Comparison of ENCODE assay signal across 9 cellular contexts in genomic region chr7:43639858-43640491, GRCh38. TPM values are rescaled to one million over a fixed set of nuclear protein-coding genes. Genes with fewer than 3 reads are reported as not detected.
DNase-seq lines count a peak whose midpoint lies in the region; ATAC-seq, FAIRE-seq and TF ChIP-seq lines count a peak whose summit lies in the region.
"Had no signal": no experiment of that assay in that cellular context is flagged by ENCODE, and none has a peak within 500 bp of the region (broad histone marks: within the 10 kb centered on the region; RNA-seq: fewer than 3 reads in every experiment).

No MANE protein-coding gene starts in this region.

- no peaks in the 10 kb centered on the region for H3K27me3 ChIP-seq in OCI-LY1 (ENCODE audit: insufficient read depth, low read length)
- no peaks in the 10 kb centered on the region for H3K27me3 ChIP-seq in endothelial cell of umbilical vein (ENCODE audit: control insufficient read depth in 2 of 2, insufficient read depth in 2 of 2, low read length in 2 of 2)

- DNase-seq in HT-29 (ENCODE audit: low spot score) (peak; percentile 64), endothelial cell of umbilical vein (ENCODE audit: low read depth, low spot score) (peak; percentile 98), activated gamma-delta T cell treated with Interleukin-2 at 50 U/mL for 16 hours (no peak)
- peak in 2 of 10 donors; percentile 40 to 42 for DNase-seq in naive thymus-derived CD8-positive, alpha-beta T cell
- DNase-seq in activated CD4-positive, alpha-beta T cell treated with anti-CD3 and anti-CD28 coated beads, Interleukin-2, amount 10 ng/mL, durations not matched to agents 24 days and 14 days, result no peak

- peak overlapping the region; percentile 80 for H3K27ac ChIP-seq in OCI-LY1 (ENCODE audit: low read depth, low read length, poor library complexity, severe bottlenecking)
- peak overlapping the region; percentile 97 for H3K27ac ChIP-seq in endothelial cell of umbilical vein (ENCODE audit: insufficient read depth, low read depth, low read length)

- dilution Hi-C loops in endothelial cell of umbilical vein (cut with MboI; ENCODE audit: extremely low pct_ligation_motif_present, low sequenced_read_pairs), result no loop called here

- FAIRE-seq in endothelial cell of umbilical vein (lab: Jason Lieb, UNC), result peak; percentile 97

- H3K27me3 Mint-ChIP-seq in naive thymus-derived CD8-positive, alpha-beta T cell, result no peaks in the 10 kb centered on the region
- no peaks in the 10 kb centered on the region for H3K27me3 Mint-ChIP-seq in activated CD4-positive, alpha-beta T cell treated with anti-CD3 and anti-CD28 coated beads, Interleukin-2, amount 10 ng/mL, durations not matched to agents 24 days and 14 days

- intact Hi-C loops in endothelial cell of umbilical vein (cut with micrococcal nuclease), result loop anchor here (1.0 kb wide), 5 partner anchors 8 to 60 kb away; no protein-coding TSS in a partner anchor
- intact Hi-C loops in activated CD4-positive, alpha-beta T cell treated with anti-CD3 and anti-CD28 coated beads, Interleukin-2, amount 10 ng/mL, durations not matched to agents 24 days and 14 days (cut with micrococcal nuclease), result no loop called here

- H3K27ac Mint-ChIP-seq in naive thymus-derived CD8-positive, alpha-beta T cell, result peak overlapping the region in 9 of 10 donors; percentile 89 to 99 (median 94)
- no peak overlapping the region for H3K27ac Mint-ChIP-seq in activated CD4-positive, alpha-beta T cell treated with anti-CD3 and anti-CD28 coated beads, Interleukin-2, amount 10 ng/mL, durations not matched to agents 24 days and 14 days

- peak overlapping the region in 8 of 10 donors; percentile 63 to 80 (median 74) for H3K4me3 Mint-ChIP-seq in naive thymus-derived CD8-positive, alpha-beta T cell
- no peak overlapping the region for H3K4me3 Mint-ChIP-seq in activated CD4-positive, alpha-beta T cell treated with anti-CD3 and anti-CD28 coated beads, Interleukin-2, amount 10 ng/mL, durations not matched to agents 24 days and 14 days

- CTCF ChIA-PET in endothelial cell of umbilical vein (lab: Charles Lee), result interaction anchor here (0.7 to 5.1 kb wide), 15 partner anchors 10 to 81 kb away, joined by 3 to 82 read pairs (median 6); partner anchors contain the start of gene STK17A

- H3K4me1 Mint-ChIP-seq in naive thymus-derived CD8-positive, alpha-beta T cell, result peaks cover 47 to 97% (median 92%) of the 10 kb centered on the region in 4 donors
- H3K4me1 Mint-ChIP-seq in activated CD4-positive, alpha-beta T cell treated with anti-CD3 and anti-CD28 coated beads, Interleukin-2, amount 10 ng/mL, durations not matched to agents 24 days and 14 days, result peaks cover 57% of the 10 kb centered on the region

- H3K9ac ChIP-seq in OCI-LY1 (ENCODE audit: low read length) (no peak overlapping the region), endothelial cell of umbilical vein (replicated peaks; ENCODE audit: extremely low read depth, insufficient read depth, low read length) (peak overlapping the region; percentile 88)

- POLR2A ChIA-PET in endothelial cell of umbilical vein (lab: Charles Lee), result interaction anchor here (0.6 to 2.1 kb wide), 7 partner anchors 8 to 89 kb away, joined by 3 to 18 read pairs (median 4); partner anchors contain the start of genes COA1 and STK17A
- POLR2A ChIA-PET in naive thymus-derived CD8-positive, alpha-beta T cell (lab: Charles Lee), result interaction anchor here (0.6 to 16.9 kb wide), 8 partner anchors 9 to 60 kb away, joined by 3 to 373 read pairs (median 18); partner anchors contain the start of gene STK17A

- no peak for TF ChIP-seq CTCF in OCI-LY1 (IDR thresholded peaks at IDR 0.05; ENCODE audit: low read length)
- TF ChIP-seq CTCF in endothelial cell of umbilical vein (IDR thresholded peaks at IDR 0.05; ENCODE audit: extremely low read depth in 1 of 2, insufficient read depth in 1 of 2, low read depth in 1 of 2, low read length in 2 of 2), result no peak

- H2AFZ ChIP-seq in OCI-LY1 (ENCODE audit: low read length) (no peak overlapping the region), endothelial cell of umbilical vein (ENCODE audit: low read depth, low read length) (no peak overlapping the region)

- H3K4me1 ChIP-seq in OCI-LY1 (ENCODE audit: insufficient read depth, low read length, severe bottlenecking) (peaks cover 70% of the 10 kb centered on the region), endothelial cell of umbilical vein (ENCODE audit: control insufficient read depth, extremely low read depth, insufficient read depth, low read length) (peaks cover 47% of the 10 kb centered on the region)

- H3K4me3 ChIP-seq in OCI-LY1 (ENCODE audit: low read depth, low read length, poor library complexity, severe bottlenecking) (no peak overlapping the region), endothelial cell of umbilical vein (replicated peaks in 1 of 3; ENCODE audit: insufficient read depth in 1 of 3, low read depth in 1 of 3, low read length in 3 of 3) (no peak overlapping the region)
- H3K4me3 ChIP-seq: K562 had no signal

- H3K9me3 Mint-ChIP-seq in naive thymus-derived CD8-positive, alpha-beta T cell, result peaks cover 0 to 1% (median 0%) of the 10 kb centered on the region in 9 donors
- H3K9me3 Mint-ChIP-seq in activated CD4-positive, alpha-beta T cell treated with anti-CD3 and anti-CD28 coated beads, Interleukin-2, amount 10 ng/mL, durations not matched to agents 24 days and 14 days, result no peaks in the 10 kb centered on the region

- H3F3A ChIP-seq in OCI-LY1 (ENCODE audit: insufficient read depth, low read length), result 0 out of 2 replicates have a peak, but pooled peaks cover 8% of the 10 kb centered on the region

- H3K9me3 ChIP-seq in OCI-LY1 (ENCODE audit: low read length) (no peaks in the 10 kb centered on the region), endothelial cell of umbilical vein (replicated peaks; ENCODE audit: control insufficient read depth, insufficient read depth, low read length) (no peaks in the 10 kb centered on the region)

- H3K36me3 ChIP-seq in OCI-LY1 (ENCODE audit: insufficient read depth, low read length), result peaks cover 92% of the 10 kb centered on the region
- peaks cover 2 to 7% of the 10 kb centered on the region in 2 experiments for H3K36me3 ChIP-seq in endothelial cell of umbilical vein (ENCODE audit: control insufficient read depth in 2 of 2, extremely low read depth in 1 of 2, insufficient read depth in 2 of 2, low read length in 2 of 2)

- BruUV-seq in endothelial cell of umbilical vein (replicated peaks; lab: Mats Ljungman, UMichigan), result no TSS peak

- no peak for TF ChIP-seq POLR2A in endothelial cell of umbilical vein (IDR thresholded peaks at IDR 0.05; ENCODE audit: low read depth, low read length)

- peaks cover 11 to 90% (median 45%) of the 10 kb centered on the region in 3 donors for H3K36me3 Mint-ChIP-seq in naive thymus-derived CD8-positive, alpha-beta T cell
- H3K36me3 Mint-ChIP-seq in activated CD4-positive, alpha-beta T cell treated with anti-CD3 and anti-CD28 coated beads, Interleukin-2, amount 10 ng/mL, durations not matched to agents 24 days and 14 days (ENCODE audit: low read depth), result peaks cover 69% of the 10 kb centered on the region

- no peaks in the 10 kb centered on the region for H3K79me2 ChIP-seq in OCI-LY1 (ENCODE audit: insufficient read depth, low read length)
- H3K79me2 ChIP-seq in endothelial cell of umbilical vein (ENCODE audit: control insufficient read depth, insufficient read depth, low read length), result peaks cover 39% of the 10 kb centered on the region

- H3K4me2 ChIP-seq in OCI-LY1 (ENCODE audit: low read length), result no peak overlapping the region
- H3K4me2 ChIP-seq in endothelial cell of umbilical vein (ENCODE audit: insufficient read depth, low read length), result peak overlapping the region; percentile 62

- no peaks in the 10 kb centered on the region for H3K9me1 ChIP-seq in endothelial cell of umbilical vein (replicated peaks; ENCODE audit: control insufficient read depth, extremely low read depth, insufficient read depth, low read length)

- H4K20me1 ChIP-seq in OCI-LY1 (ENCODE audit: insufficient read depth, low read length), result no peaks in the 10 kb centered on the region
- H4K20me1 ChIP-seq in endothelial cell of umbilical vein (replicated peaks; ENCODE audit: control insufficient read depth, extremely low read depth, insufficient read depth, low read length), result no peaks in the 10 kb centered on the region

- no peaks in the 10 kb centered on the region for H3K9me2 ChIP-seq in OCI-LY1 (ENCODE audit: low read depth, low read length)

- peak; percentile 12 to 37 for ATAC-seq in naive thymus-derived CD8-positive, alpha-beta T cell
- ATAC-seq in GM19035 (IDR thresholded peaks at IDR 0.05; ENCODE audit: unreplicated experiment) (no peak), HG02798 (IDR thresholded peaks at IDR 0.05; ENCODE audit: poor library complexity, unreplicated experiment) (no peak)
- ATAC-seq: K562 had no signal

TF ChIP-seq in endothelial cell of umbilical vein, 7 proteins besides CTCF, POLR2A, EP300 and RAD21:
- peak; percentile 66 for TF ChIP-seq JUN (IDR thresholded peaks at IDR 0.05; ENCODE audit: borderline replicate concordance, insufficient read depth, insufficient read length, low read depth)
- TF ChIP-seq FOS (IDR thresholded peaks at IDR 0.05; ENCODE audit: borderline replicate concordance, insufficient read depth, low read length), result peak; percentile 85
- no peak for TF ChIP-seq POLR2AphosphoS5 (IDR thresholded peaks at IDR 0.05; ENCODE audit: insufficient read depth, low read depth, low read length)
- TF ChIP-seq EZH2 (IDR thresholded peaks at IDR 0.05; ENCODE audit: borderline replicate concordance, low read depth, low read length, severe bottlenecking), result no peak
- peak; percentile 65 for TF ChIP-seq GATA2 (IDR thresholded peaks at IDR 0.05; ENCODE audit: insufficient read depth, insufficient read length, low read depth, low read length)
- TF ChIP-seq, protein P1, sequence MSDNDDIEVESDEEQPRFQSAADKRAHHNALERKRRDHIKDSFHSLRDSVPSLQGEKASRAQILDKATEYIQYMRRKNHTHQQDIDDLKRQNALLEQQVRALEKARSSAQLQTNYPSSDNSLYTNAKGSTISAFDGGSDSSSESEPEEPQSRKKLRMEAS (IDR thresholded peaks at IDR 0.05; ENCODE audit: insufficient read depth, insufficient read length), result no peak

RNA-seq across cellular contexts. Expression of gene STK17A, which starts 57.1 kb away (rescaled TPM):
- 4.9 and 7.1 TPM in 2 replicates for total RNA-seq in HT-29 (2014; rRNA removed; shearing (Covaris generic))
- total RNA-seq in endothelial cell of umbilical vein, result 53.9 and 58.8 TPM in 2 replicates
- 10.6 and 11.7 TPM in 2 replicates for polyA plus RNA-seq in endothelial cell of umbilical vein
- 20.3 and 22.6 TPM in 2 replicates for polyA plus RNA-seq in endothelial cell of umbilical vein (2011; cell fraction: cytosol; rRNA removed)
- polyA plus RNA-seq in endothelial cell of umbilical vein (2011; cell fraction: nucleus; rRNA removed), result 20.8 and 26.3 TPM in 2 replicates
- polyA plus RNA-seq in endothelial cell of umbilical vein (2012), result 48.6 and 75.6 TPM in 2 replicates
- 12.1 and 12.3 TPM in 2 replicates for polyA minus RNA-seq in endothelial cell of umbilical vein
- 10.5 TPM for polyA minus RNA-seq in endothelial cell of umbilical vein (2011; cell fraction: cytosol; rRNA and poly(A)+ RNA removed)
- polyA minus RNA-seq in endothelial cell of umbilical vein (2011; cell fraction: nucleus; rRNA and poly(A)+ RNA removed), result 22.6 and 33.8 TPM in 2 replicates
- total RNA-seq in naive thymus-derived CD8-positive, alpha-beta T cell, result 100 to 1,000 TPM; 203 to 208 TPM
- polyA plus RNA-seq in naive thymus-derived CD8-positive, alpha-beta T cell, result 100 to 1,000 TPM; 242 to 346 (median 262) TPM
- 30.8 and 33.9 TPM in 2 replicates for total RNA-seq in activated CD4-positive, alpha-beta T cell treated with anti-CD3 and anti-CD28 coated beads, Interleukin-2, amount 10 ng/mL, durations not matched to agents 24 days and 14 days

Comparison
In these comparisons a context has a peak if more than half of its experiments do, and no peak if none do; other contexts are left out.
1. DNase-seq: peak in HT-29 (single experiment) and endothelial cell of umbilical vein (single experiment); none in activated gamma-delta T cell treated with Interleukin-2 at 50 U/mL for 16 hours (single experiment) and activated CD4-positive, alpha-beta T cell treated with anti-CD3 and anti-CD28 coated beads, Interleukin-2, amount 10 ng/mL, durations not matched to agents 24 days and 14 days (single experiment).
2. ATAC-seq: peak in naive thymus-derived CD8-positive, alpha-beta T cell (2 of 2); none in GM19035 (single experiment) and HG02798 (single experiment).